Comparison of ENCODE assay signal across 1 cellular context in the genomic region with DNA sequence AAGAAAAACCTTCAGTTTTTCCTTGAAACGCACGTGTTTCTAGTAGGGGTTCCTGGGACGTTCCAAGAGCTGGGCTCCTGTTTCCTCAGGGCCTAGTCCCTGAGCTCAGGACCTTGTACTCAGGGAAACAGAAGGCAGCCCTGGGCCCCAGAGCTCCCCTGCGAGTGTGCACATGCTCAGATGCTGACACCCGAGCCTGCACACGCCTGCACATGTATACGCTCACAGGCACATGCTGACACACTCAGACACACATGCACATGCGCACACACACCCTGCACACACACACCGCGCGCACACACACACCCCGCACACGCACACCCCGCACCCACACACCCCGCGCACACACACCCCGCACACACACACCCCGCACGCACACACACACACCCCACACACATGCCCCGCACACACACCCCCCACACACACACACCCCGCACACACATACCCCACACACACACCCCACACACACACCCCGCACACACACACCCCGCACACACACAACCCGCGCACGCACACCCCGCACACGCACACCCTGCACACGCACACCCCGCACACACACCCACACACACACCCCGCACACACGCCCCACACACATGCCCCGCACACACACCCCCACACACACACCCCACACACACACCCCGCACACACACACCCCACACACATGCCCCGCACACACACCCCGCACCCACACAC.
TF ChIP-seq lines count a peak whose summit lies in the region.

No MANE protein-coding gene starts in this region.

TF ChIP-seq in HepG2, 621 proteins besides CTCF, POLR2A, EP300 and RAD21 (continues in another document):
- peak; percentile 52; the same call in 1 of the 2 replicates for TF ChIP-seq ZFY (CRISPR knock-in tag; IDR thresholded peaks at IDR 0.05)
- TF ChIP-seq, protein P1, sequence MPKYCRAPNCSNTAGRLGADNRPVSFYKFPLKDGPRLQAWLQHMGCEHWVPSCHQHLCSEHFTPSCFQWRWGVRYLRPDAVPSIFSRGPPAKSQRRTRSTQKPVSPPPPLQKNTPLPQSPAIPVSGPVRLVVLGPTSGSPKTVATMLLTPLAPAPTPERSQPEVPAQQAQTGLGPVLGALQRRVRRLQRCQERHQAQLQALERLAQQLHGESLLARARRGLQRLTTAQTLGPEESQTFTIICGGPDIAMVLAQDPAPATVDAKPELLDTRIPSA (CRISPR knock-in tag; IDR thresholded peaks at IDR 0.05; ENCODE audit: borderline replicate concordance) = no peak
- TF ChIP-seq, protein P2, sequence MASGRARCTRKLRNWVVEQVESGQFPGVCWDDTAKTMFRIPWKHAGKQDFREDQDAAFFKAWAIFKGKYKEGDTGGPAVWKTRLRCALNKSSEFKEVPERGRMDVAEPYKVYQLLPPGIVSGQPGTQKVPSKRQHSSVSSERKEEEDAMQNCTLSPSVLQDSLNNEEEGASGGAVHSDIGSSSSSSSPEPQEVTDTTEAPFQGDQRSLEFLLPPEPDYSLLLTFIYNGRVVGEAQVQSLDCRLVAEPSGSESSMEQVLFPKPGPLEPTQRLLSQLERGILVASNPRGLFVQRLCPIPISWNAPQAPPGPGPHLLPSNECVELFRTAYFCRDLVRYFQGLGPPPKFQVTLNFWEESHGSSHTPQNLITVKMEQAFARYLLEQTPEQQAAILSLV (CRISPR knock-in tag; IDR thresholded peaks at IDR 0.05; ENCODE audit: borderline replicate concordance) = no peak
- TF ChIP-seq, protein P3, sequence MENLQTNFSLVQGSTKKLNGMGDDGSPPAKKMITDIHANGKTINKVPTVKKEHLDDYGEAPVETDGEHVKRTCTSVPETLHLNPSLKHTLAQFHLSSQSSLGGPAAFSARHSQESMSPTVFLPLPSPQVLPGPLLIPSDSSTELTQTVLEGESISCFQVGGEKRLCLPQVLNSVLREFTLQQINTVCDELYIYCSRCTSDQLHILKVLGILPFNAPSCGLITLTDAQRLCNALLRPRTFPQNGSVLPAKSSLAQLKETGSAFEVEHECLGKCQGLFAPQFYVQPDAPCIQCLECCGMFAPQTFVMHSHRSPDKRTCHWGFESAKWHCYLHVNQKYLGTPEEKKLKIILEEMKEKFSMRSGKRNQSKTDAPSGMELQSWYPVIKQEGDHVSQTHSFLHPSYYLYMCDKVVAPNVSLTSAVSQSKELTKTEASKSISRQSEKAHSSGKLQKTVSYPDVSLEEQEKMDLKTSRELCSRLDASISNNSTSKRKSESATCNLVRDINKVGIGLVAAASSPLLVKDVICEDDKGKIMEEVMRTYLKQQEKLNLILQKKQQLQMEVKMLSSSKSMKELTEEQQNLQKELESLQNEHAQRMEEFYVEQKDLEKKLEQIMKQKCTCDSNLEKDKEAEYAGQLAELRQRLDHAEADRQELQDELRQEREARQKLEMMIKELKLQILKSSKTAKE (CRISPR knock-in tag; IDR thresholded peaks at IDR 0.05; ENCODE audit: borderline replicate concordance) = no peak
- TF ChIP-seq, protein P4, sequence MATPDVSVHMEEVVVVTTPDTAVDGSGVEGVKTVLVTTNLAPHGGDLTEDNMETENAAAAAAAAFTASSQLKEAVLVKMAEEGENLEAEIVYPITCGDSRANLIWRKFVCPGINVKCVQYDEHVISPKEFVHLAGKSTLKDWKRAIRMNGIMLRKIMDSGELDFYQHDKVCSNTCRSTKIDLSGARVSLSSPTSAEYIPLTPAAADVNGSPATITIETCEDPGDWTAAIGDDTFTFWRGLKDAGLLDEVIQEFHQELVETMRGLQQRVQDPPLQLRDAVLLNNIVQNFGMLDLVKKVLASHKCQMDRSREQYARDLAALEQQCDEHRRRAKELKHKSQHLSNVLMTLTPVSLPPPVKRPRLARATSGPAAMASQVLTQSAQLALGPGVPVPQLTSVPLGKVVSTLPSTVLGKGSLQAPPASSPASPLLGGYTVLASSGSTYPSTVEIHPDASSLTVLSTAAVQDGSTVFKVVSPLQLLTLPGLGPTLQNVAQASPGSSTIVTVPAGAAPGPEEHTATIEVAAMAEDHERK (CRISPR knock-in tag; IDR thresholded peaks at IDR 0.05; ENCODE audit: low read depth) = no peak
- no peak for TF ChIP-seq ZNF709 (CRISPR knock-in tag; IDR thresholded peaks at IDR 0.05)
- no peak for TF ChIP-seq ZNF501 (CRISPR knock-in tag; IDR thresholded peaks at IDR 0.05)
- no peak for TF ChIP-seq SMAD3 (CRISPR knock-in tag; IDR thresholded peaks at IDR 0.05)
- no peak for TF ChIP-seq POLR2AphosphoS5 (IDR thresholded peaks at IDR 0.05; ENCODE audit: low read depth, low read length)
- peak; percentile 49 for TF ChIP-seq MYC (CRISPR knock-in tag; IDR thresholded peaks at IDR 0.05; ENCODE audit: borderline replicate concordance)
- TF ChIP-seq, protein P5, sequence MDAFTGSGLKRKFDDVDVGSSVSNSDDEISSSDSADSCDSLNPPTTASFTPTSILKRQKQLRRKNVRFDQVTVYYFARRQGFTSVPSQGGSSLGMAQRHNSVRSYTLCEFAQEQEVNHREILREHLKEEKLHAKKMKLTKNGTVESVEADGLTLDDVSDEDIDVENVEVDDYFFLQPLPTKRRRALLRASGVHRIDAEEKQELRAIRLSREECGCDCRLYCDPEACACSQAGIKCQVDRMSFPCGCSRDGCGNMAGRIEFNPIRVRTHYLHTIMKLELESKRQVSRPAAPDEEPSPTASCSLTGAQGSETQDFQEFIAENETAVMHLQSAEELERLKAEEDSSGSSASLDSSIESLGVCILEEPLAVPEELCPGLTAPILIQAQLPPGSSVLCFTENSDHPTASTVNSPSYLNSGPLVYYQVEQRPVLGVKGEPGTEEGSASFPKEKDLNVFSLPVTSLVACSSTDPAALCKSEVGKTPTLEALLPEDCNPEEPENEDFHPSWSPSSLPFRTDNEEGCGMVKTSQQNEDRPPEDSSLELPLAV (CRISPR knock-in tag; conservative IDR thresholded peaks at IDR 0.05; ENCODE audit: low read depth) = no peak
- TF ChIP-seq, protein P6, sequence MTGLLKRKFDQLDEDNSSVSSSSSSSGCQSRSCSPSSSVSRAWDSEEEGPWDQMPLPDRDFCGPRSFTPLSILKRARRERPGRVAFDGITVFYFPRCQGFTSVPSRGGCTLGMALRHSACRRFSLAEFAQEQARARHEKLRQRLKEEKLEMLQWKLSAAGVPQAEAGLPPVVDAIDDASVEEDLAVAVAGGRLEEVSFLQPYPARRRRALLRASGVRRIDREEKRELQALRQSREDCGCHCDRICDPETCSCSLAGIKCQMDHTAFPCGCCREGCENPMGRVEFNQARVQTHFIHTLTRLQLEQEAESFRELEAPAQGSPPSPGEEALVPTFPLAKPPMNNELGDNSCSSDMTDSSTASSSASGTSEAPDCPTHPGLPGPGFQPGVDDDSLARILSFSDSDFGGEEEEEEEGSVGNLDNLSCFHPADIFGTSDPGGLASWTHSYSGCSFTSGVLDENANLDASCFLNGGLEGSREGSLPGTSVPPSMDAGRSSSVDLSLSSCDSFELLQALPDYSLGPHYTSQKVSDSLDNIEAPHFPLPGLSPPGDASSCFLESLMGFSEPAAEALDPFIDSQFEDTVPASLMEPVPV (CRISPR knock-in tag; IDR thresholded peaks at IDR 0.05) = no peak
- no peak for TF ChIP-seq ZNF567 (CRISPR knock-in tag; IDR thresholded peaks at IDR 0.05; ENCODE audit: borderline replicate concordance)
- TF ChIP-seq HNF4A (CRISPR knock-in tag; IDR thresholded peaks at IDR 0.05) = peak; percentile 57
- TF ChIP-seq ZNF652 (CRISPR knock-in tag; IDR thresholded peaks at IDR 0.05; ENCODE audit: borderline replicate concordance, low read depth) = no peak
- TF ChIP-seq ZBTB7A (CRISPR knock-in tag; IDR thresholded peaks at IDR 0.05) = no peak
- no peak for TF ChIP-seq ZNF841 (CRISPR knock-in tag; IDR thresholded peaks at IDR 0.05; ENCODE audit: borderline replicate concordance)
- TF ChIP-seq ZNF510 (CRISPR knock-in tag; IDR thresholded peaks at IDR 0.05; ENCODE audit: low read depth) = no peak
- TF ChIP-seq ZNF12 (CRISPR knock-in tag; IDR thresholded peaks at IDR 0.05) = no peak
- TF ChIP-seq, protein P7, sequence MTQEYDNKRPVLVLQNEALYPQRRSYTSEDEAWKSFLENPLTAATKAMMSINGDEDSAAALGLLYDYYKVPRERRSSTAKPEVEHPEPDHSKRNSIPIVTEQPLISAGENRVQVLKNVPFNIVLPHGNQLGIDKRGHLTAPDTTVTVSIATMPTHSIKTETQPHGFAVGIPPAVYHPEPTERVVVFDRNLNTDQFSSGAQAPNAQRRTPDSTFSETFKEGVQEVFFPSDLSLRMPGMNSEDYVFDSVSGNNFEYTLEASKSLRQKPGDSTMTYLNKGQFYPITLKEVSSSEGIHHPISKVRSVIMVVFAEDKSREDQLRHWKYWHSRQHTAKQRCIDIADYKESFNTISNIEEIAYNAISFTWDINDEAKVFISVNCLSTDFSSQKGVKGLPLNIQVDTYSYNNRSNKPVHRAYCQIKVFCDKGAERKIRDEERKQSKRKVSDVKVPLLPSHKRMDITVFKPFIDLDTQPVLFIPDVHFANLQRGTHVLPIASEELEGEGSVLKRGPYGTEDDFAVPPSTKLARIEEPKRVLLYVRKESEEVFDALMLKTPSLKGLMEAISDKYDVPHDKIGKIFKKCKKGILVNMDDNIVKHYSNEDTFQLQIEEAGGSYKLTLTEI (CRISPR knock-in tag; conservative IDR thresholded peaks at IDR 0.05) = no peak
- 0 out of 2 replicates have a peak, but pooled peaks have one; percentile 6 for TF ChIP-seq STAG1 (CRISPR knock-in tag; IDR thresholded peaks at IDR 0.05)
- no peak for TF ChIP-seq DMAP1 (CRISPR knock-in tag; IDR thresholded peaks at IDR 0.05)
- TF ChIP-seq EEA1 (CRISPR knock-in tag; IDR thresholded peaks at IDR 0.05; ENCODE audit: borderline replicate concordance) = no peak
- TF ChIP-seq, protein P8, sequence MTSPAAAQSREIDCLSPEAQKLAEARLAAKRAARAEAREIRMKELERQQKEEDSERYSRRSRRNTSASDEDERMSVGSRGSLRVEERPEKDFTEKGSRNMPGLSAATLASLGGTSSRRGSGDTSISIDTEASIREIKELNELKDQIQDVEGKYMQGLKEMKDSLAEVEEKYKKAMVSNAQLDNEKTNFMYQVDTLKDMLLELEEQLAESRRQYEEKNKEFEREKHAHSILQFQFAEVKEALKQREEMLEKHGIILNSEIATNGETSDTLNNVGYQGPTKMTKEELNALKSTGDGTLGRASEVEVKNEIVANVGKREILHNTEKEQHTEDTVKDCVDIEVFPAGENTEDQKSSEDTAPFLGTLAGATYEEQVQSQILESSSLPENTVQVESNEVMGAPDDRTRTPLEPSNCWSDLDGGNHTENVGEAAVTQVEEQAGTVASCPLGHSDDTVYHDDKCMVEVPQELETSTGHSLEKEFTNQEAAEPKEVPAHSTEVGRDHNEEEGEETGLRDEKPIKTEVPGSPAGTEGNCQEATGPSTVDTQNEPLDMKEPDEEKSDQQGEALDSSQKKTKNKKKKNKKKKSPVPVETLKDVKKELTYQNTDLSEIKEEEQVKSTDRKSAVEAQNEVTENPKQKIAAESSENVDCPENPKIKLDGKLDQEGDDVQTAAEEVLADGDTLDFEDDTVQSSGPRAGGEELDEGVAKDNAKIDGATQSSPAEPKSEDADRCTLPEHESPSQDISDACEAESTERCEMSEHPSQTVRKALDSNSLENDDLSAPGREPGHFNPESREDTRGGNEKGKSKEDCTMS (CRISPR knock-in tag; conservative IDR thresholded peaks at IDR 0.05) = no peak
- TF ChIP-seq, protein P9, sequence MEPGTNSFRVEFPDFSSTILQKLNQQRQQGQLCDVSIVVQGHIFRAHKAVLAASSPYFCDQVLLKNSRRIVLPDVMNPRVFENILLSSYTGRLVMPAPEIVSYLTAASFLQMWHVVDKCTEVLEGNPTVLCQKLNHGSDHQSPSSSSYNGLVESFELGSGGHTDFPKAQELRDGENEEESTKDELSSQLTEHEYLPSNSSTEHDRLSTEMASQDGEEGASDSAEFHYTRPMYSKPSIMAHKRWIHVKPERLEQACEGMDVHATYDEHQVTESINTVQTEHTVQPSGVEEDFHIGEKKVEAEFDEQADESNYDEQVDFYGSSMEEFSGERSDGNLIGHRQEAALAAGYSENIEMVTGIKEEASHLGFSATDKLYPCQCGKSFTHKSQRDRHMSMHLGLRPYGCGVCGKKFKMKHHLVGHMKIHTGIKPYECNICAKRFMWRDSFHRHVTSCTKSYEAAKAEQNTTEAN (CRISPR knock-in tag; conservative IDR thresholded peaks at IDR 0.05) = peak; percentile 96
- TF ChIP-seq, protein P10, sequence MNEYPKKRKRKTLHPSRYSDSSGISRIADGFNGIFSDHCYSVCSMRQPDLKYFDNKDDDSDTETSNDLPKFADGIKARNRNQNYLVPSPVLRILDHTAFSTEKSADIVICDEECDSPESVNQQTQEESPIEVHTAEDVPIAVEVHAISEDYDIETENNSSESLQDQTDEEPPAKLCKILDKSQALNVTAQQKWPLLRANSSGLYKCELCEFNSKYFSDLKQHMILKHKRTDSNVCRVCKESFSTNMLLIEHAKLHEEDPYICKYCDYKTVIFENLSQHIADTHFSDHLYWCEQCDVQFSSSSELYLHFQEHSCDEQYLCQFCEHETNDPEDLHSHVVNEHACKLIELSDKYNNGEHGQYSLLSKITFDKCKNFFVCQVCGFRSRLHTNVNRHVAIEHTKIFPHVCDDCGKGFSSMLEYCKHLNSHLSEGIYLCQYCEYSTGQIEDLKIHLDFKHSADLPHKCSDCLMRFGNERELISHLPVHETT (CRISPR knock-in tag; conservative IDR thresholded peaks at IDR 0.05) = no peak
- no peak for TF ChIP-seq HOXD1 (CRISPR knock-in tag; IDR thresholded peaks at IDR 0.05)
- TF ChIP-seq SATB2 (CRISPR knock-in tag; IDR thresholded peaks at IDR 0.05) = no peak
- TF ChIP-seq NFKBIZ (CRISPR knock-in tag; IDR thresholded peaks at IDR 0.05) = no peak
- no peak for TF ChIP-seq GLI4 (CRISPR knock-in tag; IDR thresholded peaks at IDR 0.05; ENCODE audit: borderline replicate concordance)
- peak; percentile 30; the same call in 1 of the 2 replicates for TF ChIP-seq SALL1 (CRISPR knock-in tag; IDR thresholded peaks at IDR 0.05)
- no peak for TF ChIP-seq MAFF (IDR thresholded peaks at IDR 0.05; ENCODE audit: low read depth, low read length)
- TF ChIP-seq, protein P11, sequence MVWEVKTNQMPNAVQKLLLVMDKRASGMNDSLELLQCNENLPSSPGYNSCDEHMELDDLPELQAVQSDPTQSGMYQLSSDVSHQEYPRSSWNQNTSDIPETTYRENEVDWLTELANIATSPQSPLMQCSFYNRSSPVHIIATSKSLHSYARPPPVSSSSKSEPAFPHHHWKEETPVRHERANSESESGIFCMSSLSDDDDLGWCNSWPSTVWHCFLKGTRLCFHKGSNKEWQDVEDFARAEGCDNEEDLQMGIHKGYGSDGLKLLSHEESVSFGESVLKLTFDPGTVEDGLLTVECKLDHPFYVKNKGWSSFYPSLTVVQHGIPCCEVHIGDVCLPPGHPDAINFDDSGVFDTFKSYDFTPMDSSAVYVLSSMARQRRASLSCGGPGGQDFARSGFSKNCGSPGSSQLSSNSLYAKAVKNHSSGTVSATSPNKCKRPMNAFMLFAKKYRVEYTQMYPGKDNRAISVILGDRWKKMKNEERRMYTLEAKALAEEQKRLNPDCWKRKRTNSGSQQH (CRISPR knock-in tag; IDR thresholded peaks at IDR 0.05; ENCODE audit: low read depth) = no peak
